Comparison of ENCODE assay signal across 8 cellular contexts in the genomic region with DNA sequence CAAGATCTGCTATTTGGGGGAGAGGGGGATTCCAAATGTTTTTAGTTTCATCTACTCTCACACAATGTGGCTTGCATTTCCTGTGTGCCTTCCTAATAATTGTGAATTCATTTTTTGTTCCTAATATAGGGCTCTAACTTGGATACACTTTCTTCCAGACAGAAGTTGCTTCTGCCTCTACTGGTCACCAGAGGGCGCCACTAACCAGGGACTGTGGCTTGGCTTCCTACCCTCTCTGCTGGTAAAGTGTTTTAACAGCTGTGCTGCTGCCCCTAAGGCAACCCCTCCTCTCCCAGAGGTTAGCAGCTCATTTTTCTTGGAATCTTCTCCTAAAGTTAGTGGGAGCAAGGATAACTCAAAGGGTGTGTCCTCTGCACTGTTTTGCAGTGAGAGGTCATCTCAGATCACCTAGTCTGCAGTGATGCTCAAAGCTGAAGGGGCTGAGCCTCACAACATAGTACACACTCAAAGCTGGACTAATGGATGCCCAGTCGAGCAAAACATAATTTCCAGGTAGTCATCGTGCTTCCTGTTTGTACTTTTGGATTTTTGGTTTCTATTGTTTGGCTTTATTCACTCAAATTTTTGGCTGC. TPM values are rescaled to one million over a fixed set of nuclear protein-coding genes. Genes with fewer than 3 reads are reported as not detected.
DNase-seq lines count a peak whose midpoint lies in the region; ATAC-seq and TF ChIP-seq lines count a peak whose summit lies in the region.

No MANE protein-coding gene starts in this region.

- no peak overlapping the region for H3K4me3 ChIP-seq in fibroblast of villous mesenchyme (ENCODE audit: low read depth, low read length)

- TF ChIP-seq CTCF in GM13977 (IDR thresholded peaks at IDR 0.05; ENCODE audit: extremely low read depth, insufficient read depth, missing control alignments) (peak; percentile 51), fibroblast of villous mesenchyme (IDR thresholded peaks at IDR 0.05; ENCODE audit: insufficient read depth, low read depth, low read length) (peak; percentile 76)

- DNase-seq in AG08395 (ENCODE audit: low spot score) (peak; percentile 5), GM13977 (ENCODE audit: low spot score) (no peak), SHP77 (lab: John Stamatoyannopoulos, UW) (peak; percentile 39), fibroblast of villous mesenchyme (ENCODE audit: low read depth) (peak; percentile 27), T1000 (lab: John Stamatoyannopoulos, UW) (no peak), NCI-H345 (lab: John Stamatoyannopoulos, UW) (no peak)
- DNase-seq in activated CD4-positive, CD25-positive, alpha-beta regulatory T cell (lab: John Stamatoyannopoulos, UW): no peak

- ATAC-seq in HG02759 (IDR thresholded peaks at IDR 0.05; ENCODE audit: unreplicated experiment): no peak

- in situ Hi-C loops in GM13977 (cut with MboI; ENCODE audit: low pct_unique_long_range_greater_than_20kb, low sequenced_read_pairs, unreplicated experiment): loop anchor here (25.0 kb wide), 1 partner anchor 288 kb away; a partner anchor contains a TSS

RNA-seq across cellular contexts. Expression of a gene that starts 5.0 kb away (rescaled TPM):
- not detected in 2 replicates for total RNA-seq in fibroblast of villous mesenchyme

Comparison
In these comparisons a context has a peak if more than half of its experiments do, and no peak if none do; other contexts are left out.
1. DNase-seq: peak in AG08395 (single experiment), SHP77 (2 of 2) and fibroblast of villous mesenchyme (single experiment); none in GM13977 (single experiment), T1000 (single experiment), activated CD4-positive, CD25-positive, alpha-beta regulatory T cell (0 of 4) and NCI-H345 (single experiment).